17 cellular contexts compared by ENCODE assay signal in genomic region chr17:21162394-21162775, GRCh38. TPM values are rescaled to one million over a fixed set of nuclear protein-coding genes. Genes with fewer than 3 reads are reported as not detected.
DNase-seq lines count a peak whose midpoint lies in the region; ATAC-seq and TF ChIP-seq lines count a peak whose summit lies in the region.
"Had no signal": no experiment of that assay in that cellular context is flagged by ENCODE, and none has a peak within 500 bp of the region (broad histone marks: within the 10 kb centered on the region; RNA-seq: fewer than 3 reads in every experiment).

No MANE protein-coding gene starts in this region.

- DNase-seq in heart right ventricle (no peak), left cardiac atrium (no peak), endothelial cell (ENCODE audit: low spot score) (no peak), neural crest cell (ENCODE audit: low read depth, low spot score) (no peak), transverse colon (no peak), SHP77 (lab: John Stamatoyannopoulos, UW) (no peak), NCI-H510A treated with DMSO at 0.1 percent for 48 hours (lab: John Stamatoyannopoulos, UW) (no peak)
- DNase-seq: activated CD8-positive, alpha-beta T cell treated with anti-CD3 and anti-CD28 coated beads, Interleukin-2, amount 10 ng/mL, durations not matched to agents 7 days and 5 days; CD8-positive, alpha-beta T cell; dorsolateral prefrontal cortex; mammary epithelial cell; NCI-H146; NCI-H345; stimulated activated naive CD8-positive, alpha-beta T cell treated with anti-CD3 and anti-CD28 coated beads, Interleukin-15, amount 100 ng/mL, for 72 hours had no signal

- H3K4me3 Mint-ChIP-seq in endothelial cell (ENCODE audit: unreplicated experiment) = no peak overlapping the region
- H3K4me3 Mint-ChIP-seq in neural crest cell = no peak overlapping the region
- H3K4me3 Mint-ChIP-seq: activated CD8-positive, alpha-beta T cell treated with anti-CD3 and anti-CD28 coated beads, Interleukin-2, amount 10 ng/mL, durations not matched to agents 7 days and 5 days; activated T-helper 17 cell treated with anti-CD3 and anti-CD28 coated beads, Interleukin-2, amount 50 U/mL, for 72 hours; CD8-positive, alpha-beta T cell; stimulated activated naive CD8-positive, alpha-beta T cell treated with anti-CD3 and anti-CD28 coated beads, Interleukin-15, amount 100 ng/mL, for 72 hours had no signal

- no peak overlapping the region for H3K4me3 ChIP-seq in heart right ventricle
- no peak overlapping the region for H3K4me3 ChIP-seq in transverse colon
- H3K4me3 ChIP-seq: GM12878 had no signal

- H3K4me1 ChIP-seq in heart right ventricle (peaks cover 5 to 53% (median 37%) of the 10 kb centered on the region in 9 donors), transverse colon (peaks cover 10 to 33% (median 19%) of the 10 kb centered on the region in 4 donors)

- no peak for ATAC-seq in heart right ventricle
- no peak for ATAC-seq in left cardiac atrium
- no peak for ATAC-seq in HG02642 (IDR thresholded peaks at IDR 0.05; ENCODE audit: poor library complexity, unreplicated experiment)
- ATAC-seq: activated CD8-positive, alpha-beta T cell treated with anti-CD3 and anti-CD28 coated beads, Interleukin-2, amount 10 ng/mL, durations not matched to agents 7 days and 5 days; activated T-helper 17 cell treated with anti-CD3 and anti-CD28 coated beads, Interleukin-2, amount 50 U/mL, for 72 hours; CD8-positive, alpha-beta T cell; GM12878; stimulated activated naive CD8-positive, alpha-beta T cell treated with anti-CD3 and anti-CD28 coated beads, Interleukin-15, amount 100 ng/mL, for 72 hours had no signal

- H3K9me3 ChIP-seq in heart right ventricle = no peaks in the 10 kb centered on the region
- no peaks in the 10 kb centered on the region for H3K9me3 ChIP-seq in transverse colon

- TF ChIP-seq CTCF in heart right ventricle (IDR thresholded peaks at IDR 0.05) (no peak), endothelial cell (IDR thresholded peaks at IDR 0.05; ENCODE audit: unreplicated experiment) (no peak), neural crest cell (conservative IDR thresholded peaks at IDR 0.05) (no peak), transverse colon (IDR thresholded peaks at IDR 0.05) (no peak)

- no peak for TF ChIP-seq POLR2A in transverse colon (IDR thresholded peaks at IDR 0.05)

- H3K27ac Mint-ChIP-seq in endothelial cell (ENCODE audit: unreplicated experiment) = peak overlapping the region; percentile 2
- H3K27ac Mint-ChIP-seq in neural crest cell (ENCODE audit: unreplicated experiment) = peak overlapping the region; percentile 87
- H3K27ac Mint-ChIP-seq: activated CD8-positive, alpha-beta T cell treated with anti-CD3 and anti-CD28 coated beads, Interleukin-2, amount 10 ng/mL, durations not matched to agents 7 days and 5 days; activated T-helper 17 cell treated with anti-CD3 and anti-CD28 coated beads, Interleukin-2, amount 50 U/mL, for 72 hours; CD8-positive, alpha-beta T cell; stimulated activated naive CD8-positive, alpha-beta T cell treated with anti-CD3 and anti-CD28 coated beads, Interleukin-15, amount 100 ng/mL, for 72 hours had no signal

- H3K36me3 ChIP-seq in heart right ventricle (no peaks in the 10 kb centered on the region), transverse colon (no peaks in the 10 kb centered on the region)

- in situ Hi-C loops in transverse colon (cut with MboI; ENCODE audit: low pct_ligation_motif_present in 1 of 4, low pct_unique_long_range_greater_than_20kb in 1 of 4, low sequenced_read_pairs in 3 of 4) = no loop called here

- H3K27me3 ChIP-seq in heart right ventricle (no peaks in the 10 kb centered on the region), transverse colon (no peaks in the 10 kb centered on the region)
- H3K27me3 ChIP-seq: dorsolateral prefrontal cortex had no signal

- TF ChIP-seq EP300 in transverse colon (IDR thresholded peaks at IDR 0.05; ENCODE audit: low read depth) = no peak

- WGBS in heart right ventricle, 2 donors = 62 to 67% methylated on average over 2 of the region's 2 CpGs
- 67 to 73% methylated on average over 2 of the region's 2 CpGs for WGBS in transverse colon (ENCODE audit: low coverage in 1 of 2), 2 donors

- H3K27ac ChIP-seq in heart right ventricle (peak overlapping the region in 7 of 10 donors; percentile 13 to 74 (median 60)), transverse colon (peak overlapping the region; percentile 33 to 66 (median 43))

- H3K9me3 Mint-ChIP-seq in endothelial cell (ENCODE audit: unreplicated experiment) = no peaks in the 10 kb centered on the region
- H3K9me3 Mint-ChIP-seq in neural crest cell = no peaks in the 10 kb centered on the region
- H3K9me3 Mint-ChIP-seq: activated T-helper 17 cell treated with anti-CD3 and anti-CD28 coated beads, Interleukin-2, amount 50 U/mL, for 72 hours; CD8-positive, alpha-beta T cell; stimulated activated naive CD8-positive, alpha-beta T cell treated with anti-CD3 and anti-CD28 coated beads, Interleukin-15, amount 100 ng/mL, for 72 hours had no signal

- no peaks in the 10 kb centered on the region for H3K27me3 Mint-ChIP-seq in endothelial cell (ENCODE audit: unreplicated experiment)
- H3K27me3 Mint-ChIP-seq in neural crest cell (ENCODE audit: low read depth) = no peaks in the 10 kb centered on the region
- H3K27me3 Mint-ChIP-seq: activated T-helper 17 cell treated with anti-CD3 and anti-CD28 coated beads, Interleukin-2, amount 50 U/mL, for 72 hours; stimulated activated naive CD8-positive, alpha-beta T cell treated with anti-CD3 and anti-CD28 coated beads, Interleukin-15, amount 100 ng/mL, for 72 hours had no signal

- intact Hi-C loops in heart right ventricle (cut with DNase I) (loop anchor here in 1 of 10 donors (10.0 kb wide), 1 partner anchor 52 kb away; the partner anchor contains the start of gene TMEM11), left cardiac atrium (cut with DNase I) (no loop called here), transverse colon (cut with DNase I; ENCODE audit: low total_unique reads) (no loop called here)

- H3K4me1 Mint-ChIP-seq in endothelial cell (ENCODE audit: unreplicated experiment) (peaks cover 24% of the 10 kb centered on the region), neural crest cell (peaks cover 20% of the 10 kb centered on the region)

- H3K36me3 Mint-ChIP-seq in endothelial cell (ENCODE audit: low read depth, unreplicated experiment) (no peaks in the 10 kb centered on the region), neural crest cell (ENCODE audit: low read depth) (peaks cover 2% of the 10 kb centered on the region)
- H3K36me3 Mint-ChIP-seq: CD8-positive, alpha-beta T cell had no signal

RNA-seq across cellular contexts. Expression of gene DHRS7B, which starts 35.6 kb away (rescaled TPM):
- total RNA-seq in heart right ventricle (10 to 100 TPM; 17.1 to 48.0 (median 26.0) TPM), left cardiac atrium (10 to 100 TPM; 25.2 to 39.6 TPM), endothelial cell (ENCODE audit: unreplicated experiment) (31.0 TPM), neural crest cell (14.8 and 15.6 TPM in 2 replicates), transverse colon (10 to 100 TPM; 14.6 to 80.6 (median 47.7) TPM)
- 10 to 100 TPM; 48.6 TPM for polyA plus RNA-seq in heart right ventricle

RNA-seq across cellular contexts. Expression of gene TMEM11, which starts 51.6 kb away (rescaled TPM):
- total RNA-seq in heart right ventricle = 10 to 100 TPM; 20.8 to 37.2 (median 27.6) TPM
- polyA plus RNA-seq in heart right ventricle = 10 to 100 TPM; 50.8 to 54.1 TPM
- 10 to 100 TPM; 26.7 to 27.3 TPM for total RNA-seq in left cardiac atrium
- total RNA-seq in endothelial cell (ENCODE audit: unreplicated experiment) = 36.9 TPM
- 31.3 and 31.6 TPM in 2 replicates for total RNA-seq in neural crest cell
- 10 to 100 TPM; 15.1 to 35.0 (median 24.5) TPM for total RNA-seq in transverse colon
